In the genomic region with DNA sequence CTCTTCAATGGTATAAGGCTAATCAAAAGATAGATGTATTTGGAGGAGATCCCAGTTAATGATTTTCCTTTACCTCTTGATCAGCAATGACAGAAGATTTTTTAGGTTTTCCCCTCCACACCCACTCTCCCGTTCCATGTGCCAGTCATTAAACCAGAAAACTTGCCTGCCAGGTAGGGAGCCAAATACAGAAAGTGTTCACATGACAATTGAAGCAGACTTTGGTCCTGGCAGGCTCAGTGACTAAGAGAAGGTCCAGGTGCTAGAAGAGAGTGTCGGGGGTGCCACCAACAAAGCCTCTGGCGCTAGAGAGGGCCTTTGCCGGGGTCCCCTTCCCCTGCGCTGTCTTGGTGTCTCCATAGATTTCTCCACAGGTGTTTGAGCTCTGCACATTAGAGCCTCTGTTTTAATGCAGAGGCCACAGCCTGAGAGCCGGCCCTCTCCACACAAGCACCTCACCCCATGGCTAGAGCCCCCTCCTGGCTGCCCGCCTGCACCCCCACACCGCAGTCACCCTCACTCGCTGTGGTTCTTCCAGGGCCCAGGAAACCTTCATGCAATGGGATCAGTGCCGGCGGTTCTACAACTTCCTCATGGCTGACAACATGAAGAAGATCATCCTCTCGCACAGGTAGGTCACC, we compare ENCODE assay signal across 17 cellular contexts. TPM values are rescaled to one million over a fixed set of nuclear protein-coding genes. Genes with fewer than 3 reads are reported as not detected.
DNase-seq lines count a peak whose midpoint lies in the region; ATAC-seq and TF ChIP-seq lines count a peak whose summit lies in the region.
"Had no signal": no experiment of that assay in that cellular context is flagged by ENCODE, and none has a peak within 500 bp of the region (broad histone marks: within the 10 kb centered on the region; RNA-seq: fewer than 3 reads in every experiment).

No MANE protein-coding gene starts in this region.

- H3T11ph ChIP-seq in H9 (ENCODE audit: low read length) = no peak overlapping the region

- no peak overlapping the region for H3K4me3 Mint-ChIP-seq in activated T-cell treated with anti-CD3 and anti-CD28 coated beads, Interleukin-2, amount 50 U/mL, for 72 hours
- H3K4me3 Mint-ChIP-seq in activated T-cell treated with anti-CD3 and anti-CD28 coated beads, Interleukin-2, amount 50 U/mL, for 4 hours = no peak overlapping the region
- no peak overlapping the region for H3K4me3 Mint-ChIP-seq in H9
- H3K4me3 Mint-ChIP-seq in activated T-helper 1 cell treated with anti-CD3 and anti-CD28 coated beads, Interleukin-12 subunit alpha, Interleukin-12 subunit beta, Interleukin-2, Interleukin-4 antibody, amounts not matched to agents 30 ng/mL and 10 ng/mL and 1 ng/mL, durations not matched to agents 14 hours and 24 hours and 36 hours = no peak overlapping the region
- H3K4me3 Mint-ChIP-seq: CD8-positive, alpha-beta memory T cell had no signal

- H3K9me3 ChIP-seq in H9 (ENCODE audit: control insufficient read depth, low read depth, low read length) = no peaks in the 10 kb centered on the region
- no peaks in the 10 kb centered on the region for H3K9me3 ChIP-seq in right lobe of liver
- no peaks in the 10 kb centered on the region for H3K9me3 ChIP-seq in PC-3 (ENCODE audit: low read length)
- H3K9me3 ChIP-seq: BLaER1 treated with 17β-estradiol and CSF1 and Interleukin-3, amounts not matched to agents 10 nM and 100 nM had no signal

- H3K27ac ChIP-seq in H9 (ENCODE audit: insufficient read length, low read depth, low read length) (no peak overlapping the region), right lobe of liver (peak overlapping the region in 1 of 3 donors; percentile 20), PC-3 (ENCODE audit: low read length) (no peak overlapping the region)
- H3K27ac ChIP-seq: BLaER1 treated with 17β-estradiol and CSF1 and Interleukin-3, amounts not matched to agents 10 nM and 100 nM had no signal

- BruUV-seq in PC-3 (replicated peaks; lab: Mats Ljungman, UMichigan) = no TSS peak

- ATAC-seq in activated T-cell treated with anti-CD3 and anti-CD28 coated beads, Interleukin-2, amount 50 U/mL, for 72 hours (replicated peaks in 1 of 2) = no peak
- no peak for ATAC-seq in activated T-cell treated with anti-CD3 and anti-CD28 coated beads, Interleukin-2, amount 50 U/mL, for 4 hours
- ATAC-seq in right lobe of liver (peak; percentile 42 to 68 (median 57)), PC-3 (no peak)
- ATAC-seq: K562 had no signal

- TF ChIP-seq CTCF in H9 (conservative IDR thresholded peaks at IDR 0.05) = no peak
- no peak for TF ChIP-seq CTCF in right lobe of liver (IDR thresholded peaks at IDR 0.05)
- TF ChIP-seq CTCF in PC-3 (conservative IDR thresholded peaks at IDR 0.05; ENCODE audit: low read depth, low read length) = no peak

- H2AK5ac ChIP-seq in H9 (ENCODE audit: insufficient read length, low read length) = no peak overlapping the region

- peaks cover 23% of the 10 kb centered on the region for H3K4me1 Mint-ChIP-seq in activated T-cell treated with anti-CD3 and anti-CD28 coated beads, Interleukin-2, amount 50 U/mL, for 72 hours (ENCODE audit: low read depth)
- H3K4me1 Mint-ChIP-seq in activated T-cell treated with anti-CD3 and anti-CD28 coated beads, Interleukin-2, amount 50 U/mL, for 4 hours (ENCODE audit: low read depth) = peaks cover 8% of the 10 kb centered on the region
- H3K4me1 Mint-ChIP-seq in H9 = no peaks in the 10 kb centered on the region
- H3K4me1 Mint-ChIP-seq in activated T-helper 1 cell treated with anti-CD3 and anti-CD28 coated beads, Interleukin-12 subunit alpha, Interleukin-12 subunit beta, Interleukin-2, Interleukin-4 antibody, amounts not matched to agents 30 ng/mL and 10 ng/mL and 1 ng/mL, durations not matched to agents 14 hours and 24 hours and 36 hours (ENCODE audit: low read depth) = peaks cover 12% of the 10 kb centered on the region

- CTCF ChIA-PET in PC-3 (lab: Charles Lee) = no interaction called here

- no peak overlapping the region for H2BK15ac ChIP-seq in H9 (ENCODE audit: low read depth, low read length)

- no peak overlapping the region for H3K14ac ChIP-seq in H9 (ENCODE audit: insufficient read depth, low read length)

- no CpG with 5 or more reads among the region's 12 CpGs for WGBS in H9 (ENCODE audit: extremely low coverage, insufficient read length, low lambda C conversion rate)
- 85% methylated on average over 6 of the region's 12 CpGs for WGBS in right lobe of liver (ENCODE audit: insufficient coverage, low coverage, low lambda C conversion rate, missing lambda C conversion rate)

- H2BK20ac ChIP-seq in H9 (ENCODE audit: low read depth, low read length, poor library complexity, severe bottlenecking) = no peak overlapping the region

- H3K23ac ChIP-seq in H9 (ENCODE audit: insufficient read length, low read depth, low read length) = no peak overlapping the region

- no peak overlapping the region for H2AFZ ChIP-seq in H9 (ENCODE audit: low read length)
- no peak overlapping the region for H2AFZ ChIP-seq in PC-3 (ENCODE audit: low read length)

- peaks cover 4 to 70% (median 35%) of the 10 kb centered on the region in 4 donors for H3K36me3 ChIP-seq in right lobe of liver
- no peaks in the 10 kb centered on the region; the same call in 1 of the 2 replicates for H3K36me3 ChIP-seq in PC-3 (ENCODE audit: low read depth, low read length)

- POLR2A ChIA-PET in PC-3 (lab: Charles Lee; ENCODE audit: unreplicated experiment) = no interaction called here

- H2BK120ac ChIP-seq in H9 (ENCODE audit: low read depth, low read length, poor library complexity, severe bottlenecking) = no peak overlapping the region

- H3K27me3 ChIP-seq in H9 (ENCODE audit: insufficient read depth, low read length) (no peaks in the 10 kb centered on the region), right lobe of liver (no peaks in the 10 kb centered on the region), PC-3 (ENCODE audit: low read length) (no peaks in the 10 kb centered on the region)
- H3K27me3 ChIP-seq: BLaER1 treated with 17β-estradiol and CSF1 and Interleukin-3, amounts not matched to agents 10 nM and 100 nM had no signal

- no peak overlapping the region for H3K4ac ChIP-seq in H9 (ENCODE audit: low read depth, low read length)

- peak overlapping the region; percentile 16 for H3K27ac Mint-ChIP-seq in activated T-cell treated with anti-CD3 and anti-CD28 coated beads, Interleukin-2, amount 50 U/mL, for 72 hours
- peak overlapping the region in 2 of 3 experiments; percentile 12 to 44; a peak in 3 of 7 replicates for H3K27ac Mint-ChIP-seq in H9
- H3K27ac Mint-ChIP-seq in activated T-helper 1 cell treated with anti-CD3 and anti-CD28 coated beads, Interleukin-12 subunit alpha, Interleukin-12 subunit beta, Interleukin-2, Interleukin-4 antibody, amounts not matched to agents 30 ng/mL and 10 ng/mL and 1 ng/mL, durations not matched to agents 14 hours and 24 hours and 36 hours = peak overlapping the region; percentile 22

- intact Hi-C loops in activated T-helper 1 cell treated with anti-CD3 and anti-CD28 coated beads, Interleukin-12 subunit alpha, Interleukin-12 subunit beta, Interleukin-2, Interleukin-4 antibody, amounts not matched to agents 30 ng/mL and 10 ng/mL and 1 ng/mL, durations not matched to agents 14 hours and 24 hours and 36 hours (cut with micrococcal nuclease) = no loop called here
- intact Hi-C loops in right lobe of liver (cut with DNase I) = loop anchor here in 1 of 2 donors (10.0 kb wide), 1 partner anchor 130 kb away; no protein-coding TSS in a partner anchor
- intact Hi-C loops in PC-3 (cut with micrococcal nuclease) = no loop called here

- no peak overlapping the region for H3K9ac ChIP-seq in H9 (ENCODE audit: extremely low read depth, insufficient read length, low read length)
- H3K9ac ChIP-seq in PC-3 (ENCODE audit: low read length) = no peak overlapping the region
- H3K9ac ChIP-seq: BLaER1 treated with 17β-estradiol and CSF1 and Interleukin-3, amounts not matched to agents 10 nM and 100 nM had no signal

- H3K23me2 ChIP-seq in H9 (ENCODE audit: insufficient read length, low read depth, low read length, poor library complexity, severe bottlenecking) = no peaks in the 10 kb centered on the region

- no peaks in the 10 kb centered on the region for H3K79me1 ChIP-seq in H9 (ENCODE audit: insufficient read depth, low read depth, low read length, poor library complexity, severe bottlenecking)

- H3K9me3 Mint-ChIP-seq in activated T-cell treated with anti-CD3 and anti-CD28 coated beads, Interleukin-2, amount 50 U/mL, for 72 hours = no peaks in the 10 kb centered on the region
- H3K9me3 Mint-ChIP-seq in activated T-cell treated with anti-CD3 and anti-CD28 coated beads, Interleukin-2, amount 50 U/mL, for 4 hours = no peaks in the 10 kb centered on the region
- H3K9me3 Mint-ChIP-seq in H9 = no peaks in the 10 kb centered on the region
- no peaks in the 10 kb centered on the region for H3K9me3 Mint-ChIP-seq in activated T-helper 1 cell treated with anti-CD3 and anti-CD28 coated beads, Interleukin-12 subunit alpha, Interleukin-12 subunit beta, Interleukin-2, Interleukin-4 antibody, amounts not matched to agents 30 ng/mL and 10 ng/mL and 1 ng/mL, durations not matched to agents 14 hours and 24 hours and 36 hours
- H3K9me3 Mint-ChIP-seq: CD8-positive, alpha-beta memory T cell had no signal

- H3K4me2 ChIP-seq in H9 (ENCODE audit: insufficient read depth, insufficient read length, low read length) (no peak overlapping the region), PC-3 (ENCODE audit: low read length) (no peak overlapping the region)
- H3K4me2 ChIP-seq: BLaER1 treated with 17β-estradiol and CSF1 and Interleukin-3, amounts not matched to agents 10 nM and 100 nM had no signal

- H3F3A ChIP-seq in PC-3 (ENCODE audit: low read length, unreplicated experiment) = no peaks in the 10 kb centered on the region

- H3K9me2 ChIP-seq in PC-3 (replicated peaks; ENCODE audit: low read length) = no peaks in the 10 kb centered on the region

- no peak overlapping the region for H4K8ac ChIP-seq in H9 (replicated peaks; ENCODE audit: insufficient read length, low read depth, low read length)

- H3K79me2 ChIP-seq in H9 (ENCODE audit: insufficient read depth, low read length) (no peaks in the 10 kb centered on the region), PC-3 (ENCODE audit: low read length) (no peaks in the 10 kb centered on the region)

- H3K18ac ChIP-seq in H9 (ENCODE audit: insufficient read length, low read depth, low read length) = no peak overlapping the region

- H3K56ac ChIP-seq in H9 (ENCODE audit: insufficient read length, low read depth, low read length) = no peak overlapping the region

- no peak overlapping the region for H2BK5ac ChIP-seq in H9 (ENCODE audit: insufficient read length, low read length)

- H4K91ac ChIP-seq in H9 (ENCODE audit: insufficient read length, low read depth, low read length) = no peak overlapping the region

- H3K36me3 Mint-ChIP-seq in activated T-cell treated with anti-CD3 and anti-CD28 coated beads, Interleukin-2, amount 50 U/mL, for 72 hours (ENCODE audit: insufficient read depth in 2 of 2) = peaks cover 0 to 13% of the 10 kb centered on the region in 2 donors
- H3K36me3 Mint-ChIP-seq in activated T-cell treated with anti-CD3 and anti-CD28 coated beads, Interleukin-2, amount 50 U/mL, for 4 hours (ENCODE audit: insufficient read depth) = peaks cover 25% of the 10 kb centered on the region
- H3K36me3 Mint-ChIP-seq in H9 (ENCODE audit: insufficient read depth in 1 of 3, low read depth in 3 of 3) = peaks cover 0 to 10% (median 0%) of the 10 kb centered on the region in 3 experiments; a peak in 2 of 7 replicates
- H3K36me3 Mint-ChIP-seq in activated T-helper 1 cell treated with anti-CD3 and anti-CD28 coated beads, Interleukin-12 subunit alpha, Interleukin-12 subunit beta, Interleukin-2, Interleukin-4 antibody, amounts not matched to agents 30 ng/mL and 10 ng/mL and 1 ng/mL, durations not matched to agents 14 hours and 24 hours and 36 hours (ENCODE audit: low read depth) = peaks cover 24% of the 10 kb centered on the region

- no peaks in the 10 kb centered on the region for H3K27me3 Mint-ChIP-seq in activated T-cell treated with anti-CD3 and anti-CD28 coated beads, Interleukin-2, amount 50 U/mL, for 72 hours (ENCODE audit: low read depth)
- no peaks in the 10 kb centered on the region for H3K27me3 Mint-ChIP-seq in activated T-cell treated with anti-CD3 and anti-CD28 coated beads, Interleukin-2, amount 50 U/mL, for 4 hours (ENCODE audit: low read depth)
- H3K27me3 Mint-ChIP-seq in H9 (ENCODE audit: low read depth) = no peaks in the 10 kb centered on the region
- no peaks in the 10 kb centered on the region for H3K27me3 Mint-ChIP-seq in activated T-helper 1 cell treated with anti-CD3 and anti-CD28 coated beads, Interleukin-12 subunit alpha, Interleukin-12 subunit beta, Interleukin-2, Interleukin-4 antibody, amounts not matched to agents 30 ng/mL and 10 ng/mL and 1 ng/mL, durations not matched to agents 14 hours and 24 hours and 36 hours (ENCODE audit: insufficient read depth)
- H3K27me3 Mint-ChIP-seq: CD8-positive, alpha-beta memory T cell had no signal

- DNase-seq in activated T-cell treated with anti-CD3 and anti-CD28 coated beads, Interleukin-2, amount 50 U/mL, for 72 hours = no peak
- no peak for DNase-seq in activated T-cell treated with anti-CD3 and anti-CD28 coated beads, Interleukin-2, amount 50 U/mL, for 4 hours
- DNase-seq in H9 (no peak), right lobe of liver (peak in 2 of 3 donors; percentile 32 to 67), GOT3 (lab: John Stamatoyannopoulos, UW) (no peak), PC-3 (no peak), NCI-H146 (lab: John Stamatoyannopoulos, UW) (no peak)
- no peak for DNase-seq in activated T-helper 1 cell treated with anti-CD3 and anti-CD28 coated beads, Interleukin-12 subunit alpha, Interleukin-12 subunit beta, Interleukin-2, Interleukin-4 antibody, amounts not matched to agents 30 ng/mL and 10 ng/mL and 1 ng/mL, durations not matched to agents 14 hours and 24 hours and 36 hours (ENCODE audit: low spot score)
- DNase-seq: CD8-positive, alpha-beta memory T cell; DMS79; NCI-H1694 treated with DMSO at 0.1 percent for 48 hours; NCI-H2107; NCI-H510A; RPMI8226 had no signal

- H3K4me1 ChIP-seq in H9 (ENCODE audit: insufficient read depth, low read length) (no peaks in the 10 kb centered on the region), right lobe of liver (peaks cover 0 to 36% (median 0%) of the 10 kb centered on the region in 4 donors), PC-3 (ENCODE audit: insufficient read depth, low read length) (no peaks in the 10 kb centered on the region)
- H3K4me1 ChIP-seq: BLaER1 treated with 17β-estradiol and CSF1 and Interleukin-3, amounts not matched to agents 10 nM and 100 nM had no signal

- no peak overlapping the region for H2BK12ac ChIP-seq in H9 (ENCODE audit: insufficient read length, low read depth, low read length)

- TF ChIP-seq POLR2A in right lobe of liver (IDR thresholded peaks at IDR 0.05) = no peak

- no peak overlapping the region for H4K5ac ChIP-seq in H9 (ENCODE audit: insufficient read length, low read depth, low read length)

- H3K4me3 ChIP-seq in right lobe of liver (no peak overlapping the region), PC-3 (ENCODE audit: low read length) (no peak overlapping the region)
- H3K4me3 ChIP-seq: BLaER1 treated with 17β-estradiol and CSF1 and Interleukin-3, amounts not matched to agents 10 nM and 100 nM; K562 had no signal

- H4K20me1 ChIP-seq in H9 (ENCODE audit: control insufficient read depth, insufficient read depth, insufficient read length) (no peaks in the 10 kb centered on the region), PC-3 (ENCODE audit: low read length) (no peaks in the 10 kb centered on the region)
- H4K20me1 ChIP-seq: BLaER1 treated with 17β-estradiol and CSF1 and Interleukin-3, amounts not matched to agents 10 nM and 100 nM had no signal

RNA-seq across cellular contexts. Expression of a gene that starts 36.4 kb away (rescaled TPM):
- under 1 TPM in 1 of 2 donors, not detected in 1; 0.53 TPM for total RNA-seq in activated T-cell treated with anti-CD3 and anti-CD28 coated beads, Interleukin-2, amount 50 U/mL, for 72 hours
- total RNA-seq in activated T-cell treated with anti-CD3 and anti-CD28 coated beads, Interleukin-2, amount 50 U/mL, for 4 hours = not detected
- total RNA-seq in H9 (2021) = not detected in 2 replicates
- total RNA-seq in activated T-helper 1 cell treated with anti-CD3 and anti-CD28 coated beads, Interleukin-12 subunit alpha, Interleukin-12 subunit beta, Interleukin-2, Interleukin-4 antibody, amounts not matched to agents 30 ng/mL and 10 ng/mL and 1 ng/mL, durations not matched to agents 14 hours and 24 hours and 36 hours = not detected in 2 replicates
- not detected for total RNA-seq in right lobe of liver
- total RNA-seq in PC-3 (2014; rRNA removed) = not detected in 2 replicates
- total RNA-seq: CD8-positive, alpha-beta memory T cell; H1 had no signal

RNA-seq across cellular contexts. Expression of a gene that starts 58.8 kb away (rescaled TPM):
- 100 to 1,000 TPM; 179 to 195 TPM for total RNA-seq in activated T-cell treated with anti-CD3 and anti-CD28 coated beads, Interleukin-2, amount 50 U/mL, for 72 hours
- total RNA-seq in activated T-cell treated with anti-CD3 and anti-CD28 coated beads, Interleukin-2, amount 50 U/mL, for 4 hours = 10 to 100 TPM; 50.3 to 65.1 (median 52.6) TPM
- 102 and 106 TPM in 2 replicates for total RNA-seq in H9 (2021)
- total RNA-seq in activated T-helper 1 cell treated with anti-CD3 and anti-CD28 coated beads, Interleukin-12 subunit alpha, Interleukin-12 subunit beta, Interleukin-2, Interleukin-4 antibody, amounts not matched to agents 30 ng/mL and 10 ng/mL and 1 ng/mL, durations not matched to agents 14 hours and 24 hours and 36 hours = 167 and 172 TPM in 2 replicates
- 1 to 10 TPM in 5 of 6 experiments, under 1 TPM in 1; 0.98 to 7.2 (median 2.8) TPM for total RNA-seq in right lobe of liver
- total RNA-seq in PC-3 (2014; rRNA removed) = 38.4 and 49.5 TPM in 2 replicates

Comparison
In these comparisons a context has a peak if more than half of its experiments do, and no peak if none do; other contexts are left out.
1. ATAC-seq: peak in right lobe of liver (4 of 4); none in activated T-cell treated with anti-CD3 and anti-CD28 coated beads, Interleukin-2, amount 50 U/mL, for 72 hours (0 of 2), activated T-cell treated with anti-CD3 and anti-CD28 coated beads, Interleukin-2, amount 50 U/mL, for 4 hours (0 of 2) and PC-3 (single experiment).
2. DNase-seq: peak in right lobe of liver (2 of 3); none in activated T-cell treated with anti-CD3 and anti-CD28 coated beads, Interleukin-2, amount 50 U/mL, for 72 hours (0 of 2), activated T-cell treated with anti-CD3 and anti-CD28 coated beads, Interleukin-2, amount 50 U/mL, for 4 hours (single experiment), H9 (single experiment), activated T-helper 1 cell treated with anti-CD3 and anti-CD28 coated beads, Interleukin-12 subunit alpha, Interleukin-12 subunit beta, Interleukin-2, Interleukin-4 antibody, amounts not matched to agents 30 ng/mL and 10 ng/mL and 1 ng/mL, durations not matched to agents 14 hours and 24 hours and 36 hours (single experiment), GOT3 (single experiment), PC-3 (single experiment) and NCI-H146 (single experiment).
3. Peak in every context shown above with its lines, with median percentiles within 50 percentile points of each other: H3K27ac Mint-ChIP-seq.